ENCODE assay signal across 8 cellular contexts in the genomic region with DNA sequence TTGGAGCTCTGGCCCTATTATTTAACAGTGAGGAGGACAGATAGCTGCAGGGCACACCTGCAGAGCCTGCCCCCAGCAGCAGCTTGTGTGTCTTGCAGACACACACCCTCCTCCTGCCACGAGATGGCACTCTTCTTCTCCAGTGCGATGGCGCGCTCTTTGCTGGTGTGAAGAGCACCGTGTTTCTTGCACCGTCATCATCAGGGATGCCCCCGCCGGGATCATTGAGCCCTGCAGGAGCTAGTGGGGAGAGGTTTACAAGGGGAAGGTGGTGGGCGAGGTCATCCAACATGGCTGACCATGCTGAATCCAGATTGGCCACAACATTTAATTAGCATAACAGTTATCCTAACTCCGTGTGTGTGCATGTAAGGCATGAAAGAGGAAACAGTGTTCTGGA.
DNase-seq lines count a peak whose midpoint lies in the region; ATAC-seq and TF ChIP-seq lines count a peak whose summit lies in the region.

No MANE protein-coding gene starts in this region.

- POLR2A ChIA-PET in AG04449 (lab: Yijun Ruan, JAX), result interaction anchor here (1.0 to 1.2 kb wide), 2 partner anchors 150 to 160 kb away, joined by 3 read pairs; no protein-coding TSS in a partner anchor

- H3K27ac ChIP-seq in iPS DF 6.9 (ENCODE audit: low read length), result no peak overlapping the region

- TF ChIP-seq CTCF in AG04449 (IDR thresholded peaks at IDR 0.05; ENCODE audit: insufficient read depth, low read length, missing control alignments), result peak; percentile 86
- peak; percentile 90 for TF ChIP-seq CTCF in astrocyte of the spinal cord (IDR thresholded peaks at IDR 0.05; ENCODE audit: low read depth, low read length)

- H3K4me1 ChIP-seq in iPS DF 6.9 (ENCODE audit: control insufficient read depth, insufficient read depth, low read length), result peaks cover 3% of the 10 kb centered on the region

- H3K4me3 ChIP-seq in AG04449 (ENCODE audit: low read depth, low read length) (no peak overlapping the region), astrocyte of the spinal cord (ENCODE audit: low read depth, low read length) (no peak overlapping the region), iPS DF 6.9 (ENCODE audit: low read length) (no peak overlapping the region)

- CTCF ChIA-PET in AG04449 (lab: Yijun Ruan, JAX), result interaction anchor here (0.7 to 3.1 kb wide), 40 partner anchors 9 to 261 kb away, joined by 3 to 32 read pairs (median 4); partner anchors contain the start of gene RAB20

- no peaks in the 10 kb centered on the region for H3K36me3 ChIP-seq in iPS DF 6.9 (ENCODE audit: control insufficient read depth, insufficient read depth, low read length)

- H3K27me3 ChIP-seq in iPS DF 6.9 (ENCODE audit: control insufficient read depth, insufficient read depth, low read length), result no peaks in the 10 kb centered on the region

- ATAC-seq in GM18517 (IDR thresholded peaks at IDR 0.05; ENCODE audit: unreplicated experiment) (peak; percentile 97), HG02973 (IDR thresholded peaks at IDR 0.05; ENCODE audit: unreplicated experiment) (peak; percentile 95)

- no CpG with 5 or more reads among the region's 10 CpGs for WGBS in iPS DF 6.9 (ENCODE audit: insufficient coverage, insufficient read length)

- H3K9me3 ChIP-seq in iPS DF 6.9 (ENCODE audit: control insufficient read depth, insufficient read depth, low read length), result no peaks in the 10 kb centered on the region

- DNase-seq in AG04449 (ENCODE audit: low read depth, low spot score) (no peak), NCI-H1694 treated with DMSO at 0.1 percent for 48 hours (lab: John Stamatoyannopoulos, UW) (peak; percentile 54), T-helper 9 cell (peak; percentile 29), astrocyte of the spinal cord (ENCODE audit: low read depth, low spot score) (peak; percentile 78), iPS DF 6.9 (ENCODE audit: low read depth, low spot score) (peak; percentile 79)
- DNase-seq in stimulated activated CD4-positive, alpha-beta T cell treated with anti-CD3 and anti-CD28 coated beads, Interleukin-12 subunit alpha, Interleukin-12 subunit beta, amount 100 ng/mL, for 48 hours (ENCODE audit: low read depth in 2 of 3, low spot score in 1 of 3), result peak; percentile 41 to 53 (median 52)

- in situ Hi-C loops in astrocyte of the spinal cord (cut with HindIII; ENCODE audit: low sequenced_read_pairs), result no loop called here
